8 cellular contexts compared by ENCODE assay signal in genomic region chr19:57499680-57500395, GRCh38. TPM values are rescaled to one million over a fixed set of nuclear protein-coding genes. Genes with fewer than 3 reads are reported as not detected.
A peak's percentile ranks its signal among the peaks of the same experiment; 100 is the strongest.
DNase-seq lines count a peak whose midpoint lies in the region; ATAC-seq and TF ChIP-seq lines count a peak whose summit lies in the region.
"Not testable (repeated sequence)": the region's sequence is repeated elsewhere in the genome, so short reads cannot be mapped to it uniquely, and the experiment has no call there.

Gene ZNF773 (plus strand): TSS chr19:57499938. CDS start chr19:57500081, 143 bp downstream.

- not testable (repeated sequence) for H3K9me2 ChIP-seq in OCI-LY7 (ENCODE audit: insufficient read depth, low read length)

- H3K4me1 ChIP-seq in OCI-LY7 (ENCODE audit: insufficient read depth, low read length, poor library complexity, severe bottlenecking); mucosa of rectum (ENCODE audit: control insufficient read depth in 2 of 2, insufficient read depth in 2 of 2, low read length in 2 of 2): not testable (repeated sequence)

- H2AFZ ChIP-seq in OCI-LY7 (ENCODE audit: low read length) = peak within 1 kb of the TSS; percentile 90; the same call in 1 of the 2 replicates

- H3K27ac ChIP-seq in OCI-LY7 (ENCODE audit: low read depth, low read length, poor library complexity, severe bottlenecking) (peak within 1 kb of the TSS; percentile 33), mucosa of rectum (ENCODE audit: low read depth in 2 of 2, low read length in 2 of 2) (peak within 1 kb of the TSS; percentile 65 to 77)

- peaks cover 18% of the 10 kb centered on the region; the same call in 1 of the 2 replicates for H3K9me3 ChIP-seq in OCI-LY7 (ENCODE audit: low read length)
- H3K9me3 ChIP-seq in mucosa of rectum (ENCODE audit: control insufficient read depth in 2 of 2, low read length in 2 of 2) = peaks cover 10 to 12% of the 10 kb centered on the region in 2 donors

- not testable (repeated sequence) for TF ChIP-seq CTCF in OCI-LY7 (conservative IDR thresholded peaks at IDR 0.05; ENCODE audit: low read length)

- not testable (repeated sequence) for H3K27me3 ChIP-seq in mucosa of rectum (ENCODE audit: control insufficient read depth in 2 of 2, insufficient read depth in 2 of 2, low read length in 2 of 2)

- peak within 1 kb of the TSS; percentile 41 to 78 for H3K9ac ChIP-seq in mucosa of rectum (ENCODE audit: low read depth in 1 of 2, low read length in 2 of 2)

- peak within 1 kb of the TSS; percentile 62 for H3K4me2 ChIP-seq in OCI-LY7 (ENCODE audit: low read length)

- BruUV-seq in OCI-LY7 (replicated peaks; lab: Mats Ljungman, UMichigan) = not testable (repeated sequence)

- H4K20me1 ChIP-seq in OCI-LY7 (ENCODE audit: insufficient read depth, low read length) = not testable (repeated sequence)

- H3K4me3 ChIP-seq in OCI-LY7 (ENCODE audit: low read depth, low read length, poor library complexity, severe bottlenecking) = peak within 1 kb of the TSS; percentile 87
- H3K4me3 ChIP-seq in mucosa of rectum (ENCODE audit: low read length in 2 of 2) = peak within 1 kb of the TSS; percentile 57 to 70

- H3K36me3 ChIP-seq in OCI-LY7 (ENCODE audit: insufficient read depth, low read length) (peaks cover 22% of the 10 kb centered on the region), mucosa of rectum (ENCODE audit: control insufficient read depth in 2 of 2, insufficient read depth in 2 of 2, low read length in 2 of 2) (peaks cover 0 to 13% of the 10 kb centered on the region in 2 donors)

- not testable (repeated sequence) for H3K79me2 ChIP-seq in OCI-LY7 (ENCODE audit: insufficient read depth, low read depth, low read length)

- CTCF ChIA-PET in OCI-LY7 (lab: Charles Lee; ENCODE audit: unreplicated experiment) = interaction anchor here (0.6 kb wide), 1 partner anchor 56 kb away, joined by 3 read pairs; no protein-coding TSS in a partner anchor

- POLR2A ChIA-PET in OCI-LY7 (lab: Charles Lee) = not testable (repeated sequence)

- intact Hi-C loops in OCI-LY7 (cut with micrococcal nuclease; ENCODE audit: unreplicated experiment) = not testable (repeated sequence)

- TF ChIP-seq POLR2A in erythroblast (IDR thresholded peaks at IDR 0.05; ENCODE audit: low read length) = peak; percentile 72

- DNase-seq in D341Med (ENCODE audit: low spot score) = peak; percentile 96
- DNase-seq in HuH-7 (ENCODE audit: low spot score) = peak; percentile 89
- DNase-seq in OCI-LY7 (ENCODE audit: low spot score) = peak; percentile 98
- DNase-seq in activated T-cell treated with anti-CD3 and anti-CD28 coated beads for 24 hours (ENCODE audit: low read depth) = peak; percentile 92
- DNase-seq in erythroblast (lab: John Stamatoyannopoulos, UW) = peak; percentile 97 to 98
- DNase-seq in stimulated activated CD8-positive, alpha-beta memory T cell treated with anti-CD3 and anti-CD28 coated beads, Interleukin-4, amount 100 ng/mL, for 24 hours (ENCODE audit: low read depth) = peak; percentile 96

- peak; percentile 99 for ATAC-seq in GM21515 (IDR thresholded peaks at IDR 0.05; ENCODE audit: unreplicated experiment)

RNA-seq across cellular contexts. Expression of gene ZNF773, which starts in this region (rescaled TPM):
- total RNA-seq in OCI-LY7 (2014; rRNA removed; shearing (Covaris generic)) = 9.6 and 12.0 TPM in 2 replicates
- 6.1 and 8.7 TPM in 2 replicates for total RNA-seq in OCI-LY7 (2022)

Comparison
In these comparisons a context has a peak if more than half of its experiments do, and no peak if none do; other contexts are left out.
1. Peak in every context shown above with its lines: DNase-seq, ATAC-seq, H3K4me3 ChIP-seq and H3K27ac ChIP-seq.